1 cellular context compared by ENCODE assay signal in genomic region chr11:1521382-1522080, GRCh38.
TF ChIP-seq lines count a peak whose summit lies in the region.

No MANE protein-coding gene starts in this region.

TF ChIP-seq in HepG2, 621 proteins besides CTCF, POLR2A, EP300 and RAD21:
- TF ChIP-seq KDM3A (CRISPR knock-in tag; IDR thresholded peaks at IDR 0.05; ENCODE audit: low read depth) = no peak
- TF ChIP-seq SRY (CRISPR knock-in tag; IDR thresholded peaks at IDR 0.05) = no peak
- no peak for TF ChIP-seq MYNN (CRISPR knock-in tag; IDR thresholded peaks at IDR 0.05; ENCODE audit: low read depth)
- TF ChIP-seq MXD4 (CRISPR knock-in tag; IDR thresholded peaks at IDR 0.05) = no peak
- no peak for TF ChIP-seq ZNF784 (CRISPR knock-in tag; IDR thresholded peaks at IDR 0.05; ENCODE audit: borderline replicate concordance)
- TF ChIP-seq PHF5A (CRISPR knock-in tag; IDR thresholded peaks at IDR 0.05; ENCODE audit: low read depth, unreplicated experiment) = no peak
- TF ChIP-seq SIN3A (IDR thresholded peaks at IDR 0.05; ENCODE audit: borderline replicate concordance, low read depth, low read length) = no peak
- no peak for TF ChIP-seq ZNF430 (CRISPR knock-in tag; IDR thresholded peaks at IDR 0.05)
- TF ChIP-seq NCOA5 (CRISPR knock-in tag; IDR thresholded peaks at IDR 0.05) = no peak
- no peak for TF ChIP-seq HMGXB4 (CRISPR knock-in tag; IDR thresholded peaks at IDR 0.05; ENCODE audit: borderline replicate concordance in 1 of 2, low read depth in 1 of 2)
- TF ChIP-seq GPN1 (CRISPR knock-in tag; IDR thresholded peaks at IDR 0.05; ENCODE audit: borderline replicate concordance) = no peak
- TF ChIP-seq ZNF143 (CRISPR knock-in tag; IDR thresholded peaks at IDR 0.05) = no peak
- no peak for TF ChIP-seq HHEX (CRISPR knock-in tag; IDR thresholded peaks at IDR 0.05)
- no peak for TF ChIP-seq SALL2 (CRISPR knock-in tag; IDR thresholded peaks at IDR 0.05)
